14 cellular contexts compared by ENCODE assay signal in genomic region chr5:57033503-57033902, GRCh38.
"Had no signal": no experiment of that assay in that cellular context is flagged by ENCODE, and none has a peak within 500 bp of the region (broad histone marks: within the 10 kb centered on the region; RNA-seq: fewer than 3 reads in every experiment).

No MANE protein-coding gene starts in this region.

- H3K79me2 ChIP-seq: hepatocyte had no signal

- H3K36me3 ChIP-seq: sigmoid colon had no signal

- H3K9me3 Mint-ChIP-seq: natural killer cell, neural crest cell had no signal

- H3K4me2 ChIP-seq: hepatocyte had no signal

- ATAC-seq: left ventricle myocardium superior, natural killer cell had no signal

- H3K4me3 Mint-ChIP-seq: natural killer cell, neural crest cell, type B pancreatic cell had no signal

- H3K27ac Mint-ChIP-seq: natural killer cell, type B pancreatic cell had no signal

- H3K4me1 ChIP-seq: sigmoid colon had no signal

- DNase-seq: effector memory CD4-positive, alpha-beta T cell; foreskin melanocyte; head of caudate nucleus; left ventricle myocardium superior; natural killer cell; posterior cingulate gyrus; sigmoid colon; stimulated activated CD4-positive, alpha-beta T cell treated with anti-CD3 and anti-CD28 coated beads, Interleukin-12 subunit alpha, Interleukin-12 subunit beta, amount 100 ng/mL, for 4 hours; stimulated activated naive CD4-positive, alpha-beta T cell treated with Interleukin-2 at 50 U/mL for 16 hours had no signal

- H3K4me3 ChIP-seq: hepatocyte, lung, sigmoid colon, skin epidermis had no signal

- H3K27ac ChIP-seq: hepatocyte, sigmoid colon, skin epidermis had no signal

- H3K9me3 ChIP-seq: sigmoid colon had no signal

- H3K4me1 Mint-ChIP-seq: neural crest cell had no signal

- H3K27me3 Mint-ChIP-seq: type B pancreatic cell had no signal

- H3K27me3 ChIP-seq: hepatocyte, sigmoid colon had no signal

- H3K36me3 Mint-ChIP-seq: natural killer cell, type B pancreatic cell had no signal

- H2AFZ ChIP-seq: hepatocyte had no signal
